Comparison of ENCODE assay signal across 11 cellular contexts in the genomic region with DNA sequence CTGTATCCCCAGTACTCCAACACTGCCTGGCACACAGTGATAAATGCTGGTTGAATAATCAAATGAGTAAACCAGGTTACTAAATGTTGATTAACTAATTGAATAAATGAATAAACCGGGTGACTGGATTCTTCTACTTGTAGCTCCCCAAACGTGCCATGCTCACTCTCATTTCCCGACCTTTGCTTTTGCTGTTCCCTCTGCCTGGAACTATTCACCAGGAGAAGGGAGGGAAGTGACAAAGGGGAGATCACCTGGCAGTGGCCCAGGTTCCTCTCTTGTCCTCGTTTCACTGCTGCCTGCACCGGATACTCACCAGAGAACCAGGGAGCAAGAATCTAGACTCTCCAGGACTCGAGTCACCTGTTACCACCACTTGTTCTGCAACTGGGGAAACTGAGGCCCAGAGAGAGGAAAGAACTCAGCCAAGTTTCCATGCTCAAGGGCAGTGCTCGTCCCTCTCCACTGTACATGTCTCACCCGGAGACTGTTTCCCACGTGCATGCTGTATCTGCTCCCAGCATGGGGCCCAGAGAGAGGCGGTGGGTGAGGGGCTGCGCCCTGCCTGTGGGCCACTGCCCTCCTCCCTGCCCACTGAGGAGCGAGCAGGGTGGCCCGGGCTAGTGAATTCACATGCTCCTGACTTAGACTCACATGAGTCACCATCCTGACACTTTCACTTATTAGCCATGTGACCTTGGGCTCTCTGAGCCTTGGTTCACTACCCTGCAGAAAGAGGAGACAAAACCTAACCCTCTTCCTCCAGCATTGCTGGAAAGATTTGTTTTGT. TPM values are rescaled to one million over a fixed set of nuclear protein-coding genes. Genes with fewer than 3 reads are reported as not detected.
DNase-seq lines count a peak whose midpoint lies in the region; ATAC-seq, FAIRE-seq and TF ChIP-seq lines count a peak whose summit lies in the region.
"Had no signal": no experiment of that assay in that cellular context is flagged by ENCODE, and none has a peak within 500 bp of the region (broad histone marks: within the 10 kb centered on the region; RNA-seq: fewer than 3 reads in every experiment).

No MANE protein-coding gene starts in this region.

- CTCF ChIA-PET in GM12878 (lab: Yijun Ruan, JAX): interaction anchor here (1.1 kb wide), 1 partner anchor 48 kb away, joined by 3 read pairs; no protein-coding TSS in a partner anchor

- H3K27ac ChIP-seq in GM12878 (ENCODE audit: control insufficient read depth, insufficient read depth): no peak overlapping the region

- TF ChIP-seq POLR2A in GM12878 (IDR thresholded peaks at IDR 0.05; ENCODE audit: low read depth, low read length): no peak

- H3K27me3 Mint-ChIP-seq in activated T-helper 1 cell treated with anti-CD3 and anti-CD28 coated beads, Interleukin-12 subunit alpha, Interleukin-12 subunit beta, Interleukin-2, Interleukin-4 antibody, amounts not matched to agents 30 ng/mL and 10 ng/mL and 1 ng/mL, durations not matched to agents 14 hours and 24 hours and 36 hours (ENCODE audit: insufficient read depth): peaks cover 15% of the 10 kb centered on the region

- TF ChIP-seq EP300 in Ishikawa (IDR thresholded peaks at IDR 0.05; ENCODE audit: borderline replicate concordance) (no peak), GM12878 (IDR thresholded peaks at IDR 0.05; ENCODE audit: borderline replicate concordance in 1 of 2, control insufficient read depth in 1 of 2, low read depth in 2 of 2, low read length in 2 of 2) (no peak)

- no TSS peak for BruUV-seq in GM12878 (replicated peaks; lab: Mats Ljungman, UMichigan)

- H3K27ac Mint-ChIP-seq in activated T-helper 1 cell treated with anti-CD3 and anti-CD28 coated beads, Interleukin-12 subunit alpha, Interleukin-12 subunit beta, Interleukin-2, Interleukin-4 antibody, amounts not matched to agents 30 ng/mL and 10 ng/mL and 1 ng/mL, durations not matched to agents 14 hours and 24 hours and 36 hours: no peak overlapping the region

- no peak overlapping the region for H3K4me3 Mint-ChIP-seq in activated T-helper 1 cell treated with anti-CD3 and anti-CD28 coated beads, Interleukin-12 subunit alpha, Interleukin-12 subunit beta, Interleukin-2, Interleukin-4 antibody, amounts not matched to agents 30 ng/mL and 10 ng/mL and 1 ng/mL, durations not matched to agents 14 hours and 24 hours and 36 hours

- no peaks in the 10 kb centered on the region for H3K36me3 ChIP-seq in GM12878 (ENCODE audit: control insufficient read depth in 2 of 2, insufficient read depth in 2 of 2, low read length in 1 of 2)

- H2AFZ ChIP-seq in GM12878 (ENCODE audit: control insufficient read depth, low read depth, low read length): no peak overlapping the region; the same call in 1 of the 2 replicates

- RAD21 ChIA-PET in GM12878 (lab: Charles Lee; ENCODE audit: unreplicated experiment): no interaction called here

- no peaks in the 10 kb centered on the region for H3K36me3 Mint-ChIP-seq in activated T-helper 1 cell treated with anti-CD3 and anti-CD28 coated beads, Interleukin-12 subunit alpha, Interleukin-12 subunit beta, Interleukin-2, Interleukin-4 antibody, amounts not matched to agents 30 ng/mL and 10 ng/mL and 1 ng/mL, durations not matched to agents 14 hours and 24 hours and 36 hours (ENCODE audit: low read depth)

- 39% methylated on average over 13 of the region's 13 CpGs for WGBS in GM12878 (ENCODE audit: insufficient coverage, insufficient replicate concordance, low lambda C conversion rate, missing lambda C conversion rate)

- ATAC-seq in GM12878: peak; percentile 86

- no peak overlapping the region for H3K4me2 ChIP-seq in GM12878 (ENCODE audit: control insufficient read depth, insufficient read depth)

- intact Hi-C loops in GM12878 (cut with micrococcal nuclease; ENCODE audit: unreplicated experiment): no loop called here
- intact Hi-C loops in activated T-helper 1 cell treated with anti-CD3 and anti-CD28 coated beads, Interleukin-12 subunit alpha, Interleukin-12 subunit beta, Interleukin-2, Interleukin-4 antibody, amounts not matched to agents 30 ng/mL and 10 ng/mL and 1 ng/mL, durations not matched to agents 14 hours and 24 hours and 36 hours (cut with micrococcal nuclease): no loop called here

- H3K9me3 ChIP-seq in GM12878 (replicated peaks; ENCODE audit: control insufficient read depth, insufficient read depth, low read length): no peaks in the 10 kb centered on the region

- no peaks in the 10 kb centered on the region for H3K4me1 Mint-ChIP-seq in activated T-helper 1 cell treated with anti-CD3 and anti-CD28 coated beads, Interleukin-12 subunit alpha, Interleukin-12 subunit beta, Interleukin-2, Interleukin-4 antibody, amounts not matched to agents 30 ng/mL and 10 ng/mL and 1 ng/mL, durations not matched to agents 14 hours and 24 hours and 36 hours (ENCODE audit: low read depth)

- peaks cover 0 to 3% of the 10 kb centered on the region in 2 experiments; a peak in 2 of 4 replicates for H3K27me3 ChIP-seq in GM12878 (replicated peaks in 1 of 2; ENCODE audit: control insufficient read depth in 2 of 2, insufficient read depth in 2 of 2, low read length in 1 of 2)

- no peaks in the 10 kb centered on the region for H3K9me3 Mint-ChIP-seq in activated T-helper 1 cell treated with anti-CD3 and anti-CD28 coated beads, Interleukin-12 subunit alpha, Interleukin-12 subunit beta, Interleukin-2, Interleukin-4 antibody, amounts not matched to agents 30 ng/mL and 10 ng/mL and 1 ng/mL, durations not matched to agents 14 hours and 24 hours and 36 hours

- in situ Hi-C loops in GM12878 (cut with MboI): no loop called here

- no peaks in the 10 kb centered on the region for H3K4me1 ChIP-seq in GM12878 (ENCODE audit: control insufficient read depth, insufficient read depth, low read length)

- peak; percentile 34 to 52 for DNase-seq in AML-193 (lab: John Stamatoyannopoulos, UW)
- no peak for DNase-seq in GM12878 (ENCODE audit: low read depth, low spot score)
- peak; percentile 51 for DNase-seq in left kidney (ENCODE audit: low read depth, low spot score)
- no peak for DNase-seq in activated CD4-positive, alpha-beta T cell treated with anti-CD3 and anti-CD28 coated beads, Interleukin-2, amount 50 U/mL, for 4 hours
- DNase-seq in activated CD4-positive, alpha-beta T cell treated with anti-CD3 and anti-CD28 coated beads for 4 hours: no peak
- no peak for DNase-seq in activated CD4-positive, CD25-positive, alpha-beta regulatory T cell treated with anti-CD3 and anti-CD28 coated beads, Interleukin-2, amount 50 U/mL, for 72 hours
- no peak for DNase-seq in activated T-helper 1 cell treated with anti-CD3 and anti-CD28 coated beads, Interleukin-12 subunit alpha, Interleukin-12 subunit beta, Interleukin-2, Interleukin-4 antibody, amounts not matched to agents 30 ng/mL and 10 ng/mL and 1 ng/mL, durations not matched to agents 14 hours and 24 hours and 36 hours (ENCODE audit: low spot score)
- DNase-seq: activated CD4-positive, alpha-beta T cell treated with anti-CD3 and anti-CD28 coated beads for 48 hours; NCI-H510A; stimulated activated CD4-positive, alpha-beta T cell treated with anti-CD3 and anti-CD28 coated beads, Interleukin-12 subunit alpha, Interleukin-12 subunit beta, amount 100 ng/mL, for 4 hours had no signal

- POLR2A ChIA-PET in GM12878 (lab: Charles Lee): no interaction called here

- H3K9ac ChIP-seq in GM12878 (ENCODE audit: control insufficient read depth, insufficient read depth, low read length): no peak overlapping the region

- peaks cover 2% of the 10 kb centered on the region; the same call in 1 of the 2 replicates for H4K20me1 ChIP-seq in GM12878 (ENCODE audit: control insufficient read depth, insufficient read depth)

- FAIRE-seq in GM12878 (lab: Jason Lieb, UNC): no peak

- SMC1A ChIA-PET in GM12878 (lab: Charles Lee; ENCODE audit: uncharacterized antibody, unreplicated experiment): no interaction called here

- H3K4me3 ChIP-seq in GM12878: no peak overlapping the region

- TF ChIP-seq CTCF in GM12878 (IDR thresholded peaks at IDR 0.05 in 2 of 3, conservative IDR thresholded peaks at IDR 0.05 in 1 of 3; ENCODE audit: control insufficient read depth in 2 of 3, extremely low read depth in 1 of 3, insufficient read depth in 1 of 3, low read depth in 3 of 3, low read length in 3 of 3): no peak

- TF ChIP-seq RAD21 in Ishikawa (IDR thresholded peaks at IDR 0.05; ENCODE audit: low read depth) (no peak), GM12878 (IDR thresholded peaks at IDR 0.05; ENCODE audit: insufficient read depth, low read depth, low read length) (no peak)

- no peaks in the 10 kb centered on the region for H3K79me2 ChIP-seq in GM12878 (ENCODE audit: control insufficient read depth, insufficient read depth, low read length)

RNA-seq across cellular contexts. Expression of gene POP5, which starts 17.7 kb away (rescaled TPM):
- total RNA-seq in GM12878 (2013; cell fraction: nucleolus; rRNA removed): 52.1 and 61.3 TPM in 2 replicates
- total RNA-seq in GM12878 (2014; rRNA removed) (64.6 and 73.9 TPM in 2 replicates), GM12878 (2014; rRNA removed; fragmentation: Illumina TruSeq; extraction: Trizol) (50.3 and 51.0 TPM in 2 replicates), GM12878 (2021) (52.8 and 59.2 TPM in 2 replicates)
- polyA plus RNA-seq in GM12878 (2011; ENCODE audit: low read depth): 49.5 TPM
- polyA plus RNA-seq in GM12878 (2011; rRNA removed) (75.2 and 85.6 TPM in 2 replicates), GM12878 (2014; fragmentation: Illumina TruSeq; extraction: Trizol) (39.7 and 50.9 TPM in 2 replicates), GM12878 (2014; fragmentation: Nextera tagmentation; extraction: Ambion mirVana) (100 to 1,000 TPM; 217 to 234 TPM), GM12878 (2014; rRNA removed) (69.0 and 81.8 TPM in 2 replicates), GM12878 (2016; fragmentation: Nextera tagmentation; extraction: Ambion mirVana) (100 to 1,000 TPM; 138 to 148 TPM)
- polyA plus RNA-seq in GM12878 (2011; cell fraction: cytosol; rRNA removed): 96.7 and 104 TPM in 2 replicates
- polyA plus RNA-seq in GM12878 (2011; cell fraction: nucleus; rRNA removed): 62.5 and 70.9 TPM in 2 replicates
- 44.6 and 45.2 TPM in 2 replicates for polyA plus RNA-seq in GM12878 (2012)
- 44.5 and 53.5 TPM in 2 replicates for polyA minus RNA-seq in GM12878 (2011; rRNA and poly(A)+ RNA removed)
- polyA minus RNA-seq in GM12878 (2011; cell fraction: cytosol; rRNA and poly(A)+ RNA removed): 15.4 and 22.2 TPM in 2 replicates
- 23.5 and 41.2 TPM in 2 replicates for polyA minus RNA-seq in GM12878 (2011; cell fraction: nucleus; rRNA and poly(A)+ RNA removed)
- 83.3 and 85.0 TPM in 2 replicates for total RNA-seq in activated T-helper 1 cell treated with anti-CD3 and anti-CD28 coated beads, Interleukin-12 subunit alpha, Interleukin-12 subunit beta, Interleukin-2, Interleukin-4 antibody, amounts not matched to agents 30 ng/mL and 10 ng/mL and 1 ng/mL, durations not matched to agents 14 hours and 24 hours and 36 hours

RNA-seq across cellular contexts. Expression of gene CABP1, which starts 41.6 kb away (rescaled TPM):
- total RNA-seq in GM12878 (2013; cell fraction: nucleolus; rRNA removed): 7.5 and 8.0 TPM in 2 replicates
- total RNA-seq in GM12878 (2014; rRNA removed) (0.56 and 1.1 TPM in 2 replicates), GM12878 (2014; rRNA removed; fragmentation: Illumina TruSeq; extraction: Trizol) (0.72 and 0.88 TPM in 2 replicates), GM12878 (2021) (2.3 and 2.4 TPM in 2 replicates)
- 0.49 TPM for polyA plus RNA-seq in GM12878 (2011; ENCODE audit: low read depth)
- polyA plus RNA-seq in GM12878 (2011; rRNA removed) (2.2 and 2.3 TPM in 2 replicates), GM12878 (2014; fragmentation: Illumina TruSeq; extraction: Trizol) (0.84 and 1.1 TPM in 2 replicates), GM12878 (2014; fragmentation: Nextera tagmentation; extraction: Ambion mirVana) (not detected), GM12878 (2014; rRNA removed) (0.88 and 0.93 TPM in 2 replicates), GM12878 (2016; fragmentation: Nextera tagmentation; extraction: Ambion mirVana) (under 1 TPM; 0.16 to 0.23 TPM)
- 1.9 and 3.5 TPM in 2 replicates for polyA plus RNA-seq in GM12878 (2011; cell fraction: cytosol; rRNA removed)
- 6.2 and 8.7 TPM in 2 replicates for polyA plus RNA-seq in GM12878 (2011; cell fraction: nucleus; rRNA removed)
- 1.0 and 1.9 TPM in 2 replicates for polyA plus RNA-seq in GM12878 (2012)
- polyA minus RNA-seq in GM12878 (2011; rRNA and poly(A)+ RNA removed): 3.1 and 3.4 TPM in 2 replicates
- polyA minus RNA-seq in GM12878 (2011; cell fraction: cytosol; rRNA and poly(A)+ RNA removed): 0.42 and 1.2 TPM in 2 replicates
- polyA minus RNA-seq in GM12878 (2011; cell fraction: nucleus; rRNA and poly(A)+ RNA removed): 2.5 and 2.6 TPM in 2 replicates
- total RNA-seq in activated T-helper 1 cell treated with anti-CD3 and anti-CD28 coated beads, Interleukin-12 subunit alpha, Interleukin-12 subunit beta, Interleukin-2, Interleukin-4 antibody, amounts not matched to agents 30 ng/mL and 10 ng/mL and 1 ng/mL, durations not matched to agents 14 hours and 24 hours and 36 hours: not detected in 2 replicates

Comparison
In these comparisons a context has a peak if more than half of its experiments do, and no peak if none do; other contexts are left out.
1. DNase-seq: peak in AML-193 (2 of 2) and left kidney (single experiment); none in GM12878 (single experiment), activated CD4-positive, alpha-beta T cell treated with anti-CD3 and anti-CD28 coated beads, Interleukin-2, amount 50 U/mL, for 4 hours (0 of 2), activated CD4-positive, alpha-beta T cell treated with anti-CD3 and anti-CD28 coated beads for 4 hours (0 of 2), activated CD4-positive, CD25-positive, alpha-beta regulatory T cell treated with anti-CD3 and anti-CD28 coated beads, Interleukin-2, amount 50 U/mL, for 72 hours (single experiment) and activated T-helper 1 cell treated with anti-CD3 and anti-CD28 coated beads, Interleukin-12 subunit alpha, Interleukin-12 subunit beta, Interleukin-2, Interleukin-4 antibody, amounts not matched to agents 30 ng/mL and 10 ng/mL and 1 ng/mL, durations not matched to agents 14 hours and 24 hours and 36 hours (single experiment).